9 cellular contexts compared by ENCODE assay signal in genomic region chr20:32231847-32232246, GRCh38. TPM values are rescaled to one million over a fixed set of nuclear protein-coding genes. Genes with fewer than 3 reads are reported as not detected.
DNase-seq lines count a peak whose midpoint lies in the region; ATAC-seq and TF ChIP-seq lines count a peak whose summit lies in the region.
"Had no signal": no experiment of that assay in that cellular context is flagged by ENCODE, and none has a peak within 500 bp of the region (broad histone marks: within the 10 kb centered on the region; RNA-seq: fewer than 3 reads in every experiment).

No MANE protein-coding gene starts in this region.

- no peaks in the 10 kb centered on the region for H3K27me3 Mint-ChIP-seq in activated CD8-positive, alpha-beta T cell treated with anti-CD3 and anti-CD28 coated beads for 36 hours
- no peaks in the 10 kb centered on the region for H3K27me3 Mint-ChIP-seq in stimulated activated memory B cell treated with anti-CD40 and anti-IgM and Interleukin-4, amounts not matched to agents 10 μg/mL and 1 μg/mL and 100 μg/mL, for 72 hours

- no peak overlapping the region for H3K27ac ChIP-seq in right atrium auricular region

- CTCF ChIA-PET in activated CD8-positive, alpha-beta T cell treated with anti-CD3 and anti-CD28 coated beads for 36 hours (lab: Charles Lee) = interaction anchor here (0.9 to 2.5 kb wide), 6 partner anchors 8 to 192 kb away, joined by 3 to 11 read pairs (median 4); no protein-coding TSS in a partner anchor

- H3K27me3 ChIP-seq in right atrium auricular region = no peaks in the 10 kb centered on the region
- H3K27me3 ChIP-seq: dorsolateral prefrontal cortex had no signal

- peaks cover 0 to 19% of the 10 kb centered on the region in 2 donors for H3K4me1 ChIP-seq in right atrium auricular region

- H3K4me3 Mint-ChIP-seq in activated CD8-positive, alpha-beta T cell treated with anti-CD3 and anti-CD28 coated beads for 36 hours = peak overlapping the region; percentile 54
- H3K4me3 Mint-ChIP-seq in stimulated activated memory B cell treated with anti-CD40 and anti-IgM and Interleukin-4, amounts not matched to agents 10 μg/mL and 1 μg/mL and 100 μg/mL, for 72 hours = peak overlapping the region; percentile 72

- intact Hi-C loops in activated CD8-positive, alpha-beta T cell treated with anti-CD3 and anti-CD28 coated beads for 36 hours (cut with micrococcal nuclease) = loop anchor here (2.0 kb wide), 1 partner anchor 21 kb away; no protein-coding TSS in a partner anchor

- no peaks in the 10 kb centered on the region for H3K9me3 ChIP-seq in right atrium auricular region

- H3K27ac Mint-ChIP-seq in activated CD8-positive, alpha-beta T cell treated with anti-CD3 and anti-CD28 coated beads for 36 hours = peak overlapping the region; percentile 97
- peak overlapping the region; percentile 96 for H3K27ac Mint-ChIP-seq in stimulated activated memory B cell treated with anti-CD40 and anti-IgM and Interleukin-4, amounts not matched to agents 10 μg/mL and 1 μg/mL and 100 μg/mL, for 72 hours

- H3K9me3 Mint-ChIP-seq in activated CD8-positive, alpha-beta T cell treated with anti-CD3 and anti-CD28 coated beads for 36 hours = no peaks in the 10 kb centered on the region
- no peaks in the 10 kb centered on the region for H3K9me3 Mint-ChIP-seq in stimulated activated memory B cell treated with anti-CD40 and anti-IgM and Interleukin-4, amounts not matched to agents 10 μg/mL and 1 μg/mL and 100 μg/mL, for 72 hours

- peaks cover 80% of the 10 kb centered on the region for H3K36me3 Mint-ChIP-seq in activated CD8-positive, alpha-beta T cell treated with anti-CD3 and anti-CD28 coated beads for 36 hours (ENCODE audit: low read depth)
- peaks cover 85% of the 10 kb centered on the region for H3K36me3 Mint-ChIP-seq in stimulated activated memory B cell treated with anti-CD40 and anti-IgM and Interleukin-4, amounts not matched to agents 10 μg/mL and 1 μg/mL and 100 μg/mL, for 72 hours

- H3K36me3 ChIP-seq in right atrium auricular region = peaks cover 68% of the 10 kb centered on the region

- TF ChIP-seq CTCF in activated CD8-positive, alpha-beta T cell treated with anti-CD3 and anti-CD28 coated beads for 36 hours (IDR thresholded peaks at IDR 0.05) = no peak
- no peak for TF ChIP-seq CTCF in right atrium auricular region (IDR thresholded peaks at IDR 0.05)

- peaks cover 38% of the 10 kb centered on the region for H3K4me1 Mint-ChIP-seq in activated CD8-positive, alpha-beta T cell treated with anti-CD3 and anti-CD28 coated beads for 36 hours (ENCODE audit: low read depth)
- H3K4me1 Mint-ChIP-seq in stimulated activated memory B cell treated with anti-CD40 and anti-IgM and Interleukin-4, amounts not matched to agents 10 μg/mL and 1 μg/mL and 100 μg/mL, for 72 hours = peaks cover 29% of the 10 kb centered on the region

- DNase-seq in M059J (ENCODE audit: low read depth) (peak; percentile 24), germinal center (ENCODE audit: low spot score) (peak; percentile 23), right atrium auricular region (ENCODE audit: low spot score) (no peak), NCI-H146 treated with DMSO at 0.1 percent for 48 hours (lab: John Stamatoyannopoulos, UW; ENCODE audit: unreplicated experiment) (no peak)
- DNase-seq in activated CD8-positive, alpha-beta T cell treated with anti-CD3 and anti-CD28 coated beads for 36 hours = peak; percentile 63
- DNase-seq: NCI-H187 treated with DMSO at 0.1 percent for 48 hours had no signal

- no peak overlapping the region for H3K4me3 ChIP-seq in right atrium auricular region
- H3K4me3 ChIP-seq: dorsolateral prefrontal cortex had no signal

- ATAC-seq in activated CD8-positive, alpha-beta T cell treated with anti-CD3 and anti-CD28 coated beads for 36 hours = peak; percentile 87
- peak; percentile 73 for ATAC-seq in stimulated activated memory B cell treated with anti-CD40 and anti-IgM and Interleukin-4, amounts not matched to agents 10 μg/mL and 1 μg/mL and 100 μg/mL, for 72 hours
- no peak for ATAC-seq in GM18907 (IDR thresholded peaks at IDR 0.05; ENCODE audit: unreplicated experiment)

- POLR2A ChIA-PET in activated CD8-positive, alpha-beta T cell treated with anti-CD3 and anti-CD28 coated beads for 36 hours (lab: Charles Lee) = interaction anchor here (0.6 to 3.0 kb wide), 18 partner anchors 9 to 127 kb away, joined by 3 to 16 read pairs (median 8); partner anchors contain the start of gene KIF3B

RNA-seq across cellular contexts. Expression of gene POFUT1, which starts 24.2 kb away (rescaled TPM):
- total RNA-seq in M059J (2014; rRNA removed; shearing (Covaris generic)) = 76.5 and 111 TPM in 2 replicates
- 10 to 100 TPM; 43.7 to 46.2 TPM for total RNA-seq in activated CD8-positive, alpha-beta T cell treated with anti-CD3 and anti-CD28 coated beads for 36 hours
- total RNA-seq in right atrium auricular region = 10 to 100 TPM; 26.8 to 31.6 TPM

RNA-seq across cellular contexts. Expression of gene PLAGL2, which starts 24.3 kb away (rescaled TPM):
- total RNA-seq in M059J (2014; rRNA removed; shearing (Covaris generic)) = 6.2 and 7.7 TPM in 2 replicates
- 10 to 100 TPM; 70.6 to 71.5 TPM for total RNA-seq in activated CD8-positive, alpha-beta T cell treated with anti-CD3 and anti-CD28 coated beads for 36 hours
- total RNA-seq in right atrium auricular region = 1 to 10 TPM; 7.0 to 8.1 TPM

RNA-seq across cellular contexts. Expression of gene KIF3B, which starts 45.6 kb away (rescaled TPM):
- total RNA-seq in M059J (2014; rRNA removed; shearing (Covaris generic)) = 20.3 and 28.4 TPM in 2 replicates
- 10 to 100 TPM; 25.4 to 25.7 TPM for total RNA-seq in activated CD8-positive, alpha-beta T cell treated with anti-CD3 and anti-CD28 coated beads for 36 hours
- 10 to 100 TPM; 10.7 to 16.4 TPM for total RNA-seq in right atrium auricular region

Comparison
In these comparisons a context has a peak if more than half of its experiments do, and no peak if none do; other contexts are left out.
1. DNase-seq: peak in M059J (single experiment), activated CD8-positive, alpha-beta T cell treated with anti-CD3 and anti-CD28 coated beads for 36 hours (single experiment) and germinal center (single experiment); none in right atrium auricular region (single experiment) and NCI-H146 treated with DMSO at 0.1 percent for 48 hours (single experiment).